In the genomic region with DNA sequence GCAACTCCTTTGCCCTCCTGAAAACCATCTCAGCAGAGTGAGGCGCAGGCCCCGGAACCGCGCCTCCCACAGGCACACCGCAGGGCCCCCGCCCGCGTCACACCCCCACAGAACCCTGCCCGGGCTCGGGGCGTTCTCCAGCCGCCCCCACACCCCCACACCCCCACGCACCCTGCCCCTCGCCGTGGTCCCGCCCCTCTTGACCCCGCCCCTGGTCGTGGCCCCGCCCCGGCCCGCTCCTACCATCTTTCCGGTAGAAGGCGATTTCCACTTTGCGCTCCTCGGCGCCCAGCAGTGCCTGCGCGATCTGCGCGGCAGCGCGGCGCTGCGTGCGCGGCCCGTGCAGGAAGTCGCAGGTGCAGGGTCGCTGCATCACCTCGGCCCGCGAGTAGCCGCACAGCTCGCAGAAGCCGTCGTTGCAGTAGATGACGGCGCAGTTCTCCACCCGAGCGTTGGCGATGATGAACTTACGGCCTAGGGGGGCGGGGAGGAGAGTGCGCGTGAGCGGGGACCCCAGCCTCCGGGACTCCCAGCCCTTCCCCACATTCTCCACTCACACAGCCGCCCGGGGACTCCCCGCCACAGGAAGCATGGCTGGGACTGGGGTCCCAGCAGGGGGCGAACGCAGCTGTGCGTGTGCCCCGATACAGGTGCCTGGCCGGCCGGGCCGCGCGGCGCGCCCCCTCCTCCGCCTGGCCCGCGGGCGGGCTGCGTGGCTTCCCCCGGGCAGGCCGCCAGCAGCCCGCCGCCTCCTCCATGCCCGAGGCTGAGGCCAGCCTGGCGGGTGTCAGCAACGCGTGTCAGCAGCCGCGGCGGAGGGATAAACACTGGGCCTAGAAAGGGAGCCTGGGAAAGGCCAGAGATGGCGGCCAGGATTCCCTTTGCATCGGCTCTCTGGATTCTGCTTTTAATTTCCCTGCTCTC, we compare ENCODE assay signal across 1 cellular context.
TF ChIP-seq lines count a peak whose summit lies in the region.

No MANE protein-coding gene starts in this region.

TF ChIP-seq in K562, 482 proteins besides CTCF, POLR2A, EP300 and RAD21 (continued from another document and continues in another):
- TF ChIP-seq, protein P1, sequence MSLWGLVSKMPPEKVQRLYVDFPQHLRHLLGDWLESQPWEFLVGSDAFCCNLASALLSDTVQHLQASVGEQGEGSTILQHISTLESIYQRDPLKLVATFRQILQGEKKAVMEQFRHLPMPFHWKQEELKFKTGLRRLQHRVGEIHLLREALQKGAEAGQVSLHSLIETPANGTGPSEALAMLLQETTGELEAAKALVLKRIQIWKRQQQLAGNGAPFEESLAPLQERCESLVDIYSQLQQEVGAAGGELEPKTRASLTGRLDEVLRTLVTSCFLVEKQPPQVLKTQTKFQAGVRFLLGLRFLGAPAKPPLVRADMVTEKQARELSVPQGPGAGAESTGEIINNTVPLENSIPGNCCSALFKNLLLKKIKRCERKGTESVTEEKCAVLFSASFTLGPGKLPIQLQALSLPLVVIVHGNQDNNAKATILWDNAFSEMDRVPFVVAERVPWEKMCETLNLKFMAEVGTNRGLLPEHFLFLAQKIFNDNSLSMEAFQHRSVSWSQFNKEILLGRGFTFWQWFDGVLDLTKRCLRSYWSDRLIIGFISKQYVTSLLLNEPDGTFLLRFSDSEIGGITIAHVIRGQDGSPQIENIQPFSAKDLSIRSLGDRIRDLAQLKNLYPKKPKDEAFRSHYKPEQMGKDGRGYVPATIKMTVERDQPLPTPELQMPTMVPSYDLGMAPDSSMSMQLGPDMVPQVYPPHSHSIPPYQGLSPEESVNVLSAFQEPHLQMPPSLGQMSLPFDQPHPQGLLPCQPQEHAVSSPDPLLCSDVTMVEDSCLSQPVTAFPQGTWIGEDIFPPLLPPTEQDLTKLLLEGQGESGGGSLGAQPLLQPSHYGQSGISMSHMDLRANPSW (CRISPR knock-in tag; IDR thresholded peaks at IDR 0.05): 0 out of 2 replicates have a peak, but pooled peaks have one; percentile 8
- TF ChIP-seq, protein P2, sequence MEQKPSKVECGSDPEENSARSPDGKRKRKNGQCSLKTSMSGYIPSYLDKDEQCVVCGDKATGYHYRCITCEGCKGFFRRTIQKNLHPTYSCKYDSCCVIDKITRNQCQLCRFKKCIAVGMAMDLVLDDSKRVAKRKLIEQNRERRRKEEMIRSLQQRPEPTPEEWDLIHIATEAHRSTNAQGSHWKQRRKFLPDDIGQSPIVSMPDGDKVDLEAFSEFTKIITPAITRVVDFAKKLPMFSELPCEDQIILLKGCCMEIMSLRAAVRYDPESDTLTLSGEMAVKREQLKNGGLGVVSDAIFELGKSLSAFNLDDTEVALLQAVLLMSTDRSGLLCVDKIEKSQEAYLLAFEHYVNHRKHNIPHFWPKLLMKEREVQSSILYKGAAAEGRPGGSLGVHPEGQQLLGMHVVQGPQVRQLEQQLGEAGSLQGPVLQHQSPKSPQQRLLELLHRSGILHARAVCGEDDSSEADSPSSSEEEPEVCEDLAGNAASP (IDR thresholded peaks at IDR 0.05): no peak
- TF ChIP-seq CBFA2T2 (conservative IDR thresholded peaks at IDR 0.05): no peak
- TF ChIP-seq SIN3A (IDR thresholded peaks at IDR 0.05; ENCODE audit: borderline replicate concordance in 2 of 2, control insufficient read depth in 1 of 2, low read depth in 2 of 2, low read length in 2 of 2): peak; percentile 49 to 76; a peak in 3 of 4 replicates
- no peak for TF ChIP-seq CC2D1A (IDR thresholded peaks at IDR 0.05)
- no peak for TF ChIP-seq ZKSCAN8 (CRISPR knock-in tag; IDR thresholded peaks at IDR 0.05)
- TF ChIP-seq ZBED1 (IDR thresholded peaks at IDR 0.05): no peak; the same call in 1 of the 2 replicates
- TF ChIP-seq GABPB1 (CRISPR knock-in tag; IDR thresholded peaks at IDR 0.05): peak; percentile 73
- TF ChIP-seq, protein P3, sequence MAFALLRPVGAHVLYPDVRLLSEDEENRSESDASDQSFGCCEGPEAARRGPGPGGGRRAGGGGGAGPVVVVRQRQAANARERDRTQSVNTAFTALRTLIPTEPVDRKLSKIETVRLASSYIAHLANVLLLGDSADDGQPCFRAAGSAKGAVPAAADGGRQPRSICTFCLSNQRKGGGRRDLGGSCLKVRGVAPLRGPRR (CRISPR knock-in tag; IDR thresholded peaks at IDR 0.05): no peak
- peak; percentile 68; the same call in 1 of the 2 replicates for TF ChIP-seq NR2C1 (IDR thresholded peaks at IDR 0.05)
- TF ChIP-seq NR2C1 (tag; IDR thresholded peaks at IDR 0.05): peak; percentile 75
- TF ChIP-seq ZNF133 (CRISPR knock-in tag; IDR thresholded peaks at IDR 0.05): no peak
- TF ChIP-seq, protein P4, sequence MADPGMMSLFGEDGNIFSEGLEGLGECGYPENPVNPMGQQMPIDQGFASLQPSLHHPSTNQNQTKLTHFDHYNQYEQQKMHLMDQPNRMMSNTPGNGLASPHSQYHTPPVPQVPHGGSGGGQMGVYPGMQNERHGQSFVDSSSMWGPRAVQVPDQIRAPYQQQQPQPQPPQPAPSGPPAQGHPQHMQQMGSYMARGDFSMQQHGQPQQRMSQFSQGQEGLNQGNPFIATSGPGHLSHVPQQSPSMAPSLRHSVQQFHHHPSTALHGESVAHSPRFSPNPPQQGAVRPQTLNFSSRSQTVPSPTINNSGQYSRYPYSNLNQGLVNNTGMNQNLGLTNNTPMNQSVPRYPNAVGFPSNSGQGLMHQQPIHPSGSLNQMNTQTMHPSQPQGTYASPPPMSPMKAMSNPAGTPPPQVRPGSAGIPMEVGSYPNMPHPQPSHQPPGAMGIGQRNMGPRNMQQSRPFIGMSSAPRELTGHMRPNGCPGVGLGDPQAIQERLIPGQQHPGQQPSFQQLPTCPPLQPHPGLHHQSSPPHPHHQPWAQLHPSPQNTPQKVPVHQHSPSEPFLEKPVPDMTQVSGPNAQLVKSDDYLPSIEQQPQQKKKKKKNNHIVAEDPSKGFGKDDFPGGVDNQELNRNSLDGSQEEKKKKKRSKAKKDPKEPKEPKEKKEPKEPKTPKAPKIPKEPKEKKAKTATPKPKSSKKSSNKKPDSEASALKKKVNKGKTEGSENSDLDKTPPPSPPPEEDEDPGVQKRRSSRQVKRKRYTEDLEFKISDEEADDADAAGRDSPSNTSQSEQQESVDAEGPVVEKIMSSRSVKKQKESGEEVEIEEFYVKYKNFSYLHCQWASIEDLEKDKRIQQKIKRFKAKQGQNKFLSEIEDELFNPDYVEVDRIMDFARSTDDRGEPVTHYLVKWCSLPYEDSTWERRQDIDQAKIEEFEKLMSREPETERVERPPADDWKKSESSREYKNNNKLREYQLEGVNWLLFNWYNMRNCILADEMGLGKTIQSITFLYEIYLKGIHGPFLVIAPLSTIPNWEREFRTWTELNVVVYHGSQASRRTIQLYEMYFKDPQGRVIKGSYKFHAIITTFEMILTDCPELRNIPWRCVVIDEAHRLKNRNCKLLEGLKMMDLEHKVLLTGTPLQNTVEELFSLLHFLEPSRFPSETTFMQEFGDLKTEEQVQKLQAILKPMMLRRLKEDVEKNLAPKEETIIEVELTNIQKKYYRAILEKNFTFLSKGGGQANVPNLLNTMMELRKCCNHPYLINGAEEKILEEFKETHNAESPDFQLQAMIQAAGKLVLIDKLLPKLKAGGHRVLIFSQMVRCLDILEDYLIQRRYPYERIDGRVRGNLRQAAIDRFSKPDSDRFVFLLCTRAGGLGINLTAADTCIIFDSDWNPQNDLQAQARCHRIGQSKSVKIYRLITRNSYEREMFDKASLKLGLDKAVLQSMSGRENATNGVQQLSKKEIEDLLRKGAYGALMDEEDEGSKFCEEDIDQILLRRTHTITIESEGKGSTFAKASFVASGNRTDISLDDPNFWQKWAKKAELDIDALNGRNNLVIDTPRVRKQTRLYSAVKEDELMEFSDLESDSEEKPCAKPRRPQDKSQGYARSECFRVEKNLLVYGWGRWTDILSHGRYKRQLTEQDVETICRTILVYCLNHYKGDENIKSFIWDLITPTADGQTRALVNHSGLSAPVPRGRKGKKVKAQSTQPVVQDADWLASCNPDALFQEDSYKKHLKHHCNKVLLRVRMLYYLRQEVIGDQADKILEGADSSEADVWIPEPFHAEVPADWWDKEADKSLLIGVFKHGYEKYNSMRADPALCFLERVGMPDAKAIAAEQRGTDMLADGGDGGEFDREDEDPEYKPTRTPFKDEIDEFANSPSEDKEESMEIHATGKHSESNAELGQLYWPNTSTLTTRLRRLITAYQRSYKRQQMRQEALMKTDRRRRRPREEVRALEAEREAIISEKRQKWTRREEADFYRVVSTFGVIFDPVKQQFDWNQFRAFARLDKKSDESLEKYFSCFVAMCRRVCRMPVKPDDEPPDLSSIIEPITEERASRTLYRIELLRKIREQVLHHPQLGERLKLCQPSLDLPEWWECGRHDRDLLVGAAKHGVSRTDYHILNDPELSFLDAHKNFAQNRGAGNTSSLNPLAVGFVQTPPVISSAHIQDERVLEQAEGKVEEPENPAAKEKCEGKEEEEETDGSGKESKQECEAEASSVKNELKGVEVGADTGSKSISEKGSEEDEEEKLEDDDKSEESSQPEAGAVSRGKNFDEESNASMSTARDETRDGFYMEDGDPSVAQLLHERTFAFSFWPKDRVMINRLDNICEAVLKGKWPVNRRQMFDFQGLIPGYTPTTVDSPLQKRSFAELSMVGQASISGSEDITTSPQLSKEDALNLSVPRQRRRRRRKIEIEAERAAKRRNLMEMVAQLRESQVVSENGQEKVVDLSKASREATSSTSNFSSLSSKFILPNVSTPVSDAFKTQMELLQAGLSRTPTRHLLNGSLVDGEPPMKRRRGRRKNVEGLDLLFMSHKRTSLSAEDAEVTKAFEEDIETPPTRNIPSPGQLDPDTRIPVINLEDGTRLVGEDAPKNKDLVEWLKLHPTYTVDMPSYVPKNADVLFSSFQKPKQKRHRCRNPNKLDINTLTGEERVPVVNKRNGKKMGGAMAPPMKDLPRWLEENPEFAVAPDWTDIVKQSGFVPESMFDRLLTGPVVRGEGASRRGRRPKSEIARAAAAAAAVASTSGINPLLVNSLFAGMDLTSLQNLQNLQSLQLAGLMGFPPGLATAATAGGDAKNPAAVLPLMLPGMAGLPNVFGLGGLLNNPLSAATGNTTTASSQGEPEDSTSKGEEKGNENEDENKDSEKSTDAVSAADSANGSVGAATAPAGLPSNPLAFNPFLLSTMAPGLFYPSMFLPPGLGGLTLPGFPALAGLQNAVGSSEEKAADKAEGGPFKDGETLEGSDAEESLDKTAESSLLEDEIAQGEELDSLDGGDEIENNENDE (IDR thresholded peaks at IDR 0.05; ENCODE audit: low read depth, low read length): peak; percentile 15
- no peak for TF ChIP-seq LCOR (CRISPR knock-in tag; IDR thresholded peaks at IDR 0.05)
- TF ChIP-seq, protein P5, sequence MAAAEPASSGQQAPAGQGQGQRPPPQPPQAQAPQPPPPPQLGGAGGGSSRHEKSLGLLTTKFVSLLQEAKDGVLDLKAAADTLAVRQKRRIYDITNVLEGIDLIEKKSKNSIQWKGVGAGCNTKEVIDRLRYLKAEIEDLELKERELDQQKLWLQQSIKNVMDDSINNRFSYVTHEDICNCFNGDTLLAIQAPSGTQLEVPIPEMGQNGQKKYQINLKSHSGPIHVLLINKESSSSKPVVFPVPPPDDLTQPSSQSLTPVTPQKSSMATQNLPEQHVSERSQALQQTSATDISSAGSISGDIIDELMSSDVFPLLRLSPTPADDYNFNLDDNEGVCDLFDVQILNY (CRISPR knock-in tag; IDR thresholded peaks at IDR 0.05): no peak
- no peak for TF ChIP-seq HDAC3 (IDR thresholded peaks at IDR 0.05; ENCODE audit: borderline replicate concordance, partially characterized antibody)
- TF ChIP-seq TCF3 (CRISPR knock-in tag; IDR thresholded peaks at IDR 0.05): peak; percentile 35; the same call in 1 of the 2 replicates
- TF ChIP-seq TFAM (CRISPR knock-in tag; conservative IDR thresholded peaks at IDR 0.05): no peak
- TF ChIP-seq MYC (IDR thresholded peaks at IDR 0.05; ENCODE audit: low read depth, low read length): no peak
- TF ChIP-seq MYC (CRISPR knock-in tag; IDR thresholded peaks at IDR 0.05; ENCODE audit: borderline replicate concordance, low read depth): peak; percentile 60; the same call in 1 of the 2 replicates
- TF ChIP-seq ELF1 (tag; IDR thresholded peaks at IDR 0.05): peak; percentile 42; the same call in 1 of the 2 replicates
- TF ChIP-seq TCF7 (IDR thresholded peaks at IDR 0.05; ENCODE audit: borderline replicate concordance): no peak
- TF ChIP-seq ILF3 (IDR thresholded peaks at IDR 0.05; ENCODE audit: borderline replicate concordance): no peak
- TF ChIP-seq KLF1 (tag; IDR thresholded peaks at IDR 0.05): peak; percentile 59; the same call in 1 of the 2 replicates
- TF ChIP-seq, protein P6, sequence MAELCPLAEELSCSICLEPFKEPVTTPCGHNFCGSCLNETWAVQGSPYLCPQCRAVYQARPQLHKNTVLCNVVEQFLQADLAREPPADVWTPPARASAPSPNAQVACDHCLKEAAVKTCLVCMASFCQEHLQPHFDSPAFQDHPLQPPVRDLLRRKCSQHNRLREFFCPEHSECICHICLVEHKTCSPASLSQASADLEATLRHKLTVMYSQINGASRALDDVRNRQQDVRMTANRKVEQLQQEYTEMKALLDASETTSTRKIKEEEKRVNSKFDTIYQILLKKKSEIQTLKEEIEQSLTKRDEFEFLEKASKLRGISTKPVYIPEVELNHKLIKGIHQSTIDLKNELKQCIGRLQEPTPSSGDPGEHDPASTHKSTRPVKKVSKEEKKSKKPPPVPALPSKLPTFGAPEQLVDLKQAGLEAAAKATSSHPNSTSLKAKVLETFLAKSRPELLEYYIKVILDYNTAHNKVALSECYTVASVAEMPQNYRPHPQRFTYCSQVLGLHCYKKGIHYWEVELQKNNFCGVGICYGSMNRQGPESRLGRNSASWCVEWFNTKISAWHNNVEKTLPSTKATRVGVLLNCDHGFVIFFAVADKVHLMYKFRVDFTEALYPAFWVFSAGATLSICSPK (IDR thresholded peaks at IDR 0.05; ENCODE audit: borderline replicate concordance): no peak
- TF ChIP-seq BRD9 (IDR thresholded peaks at IDR 0.05; ENCODE audit: low read depth, partially characterized antibody): no peak
- no peak for TF ChIP-seq DNMT1 (IDR thresholded peaks at IDR 0.05)
- peak; percentile 47 for TF ChIP-seq ZFP36 (IDR thresholded peaks at IDR 0.05; ENCODE audit: low read depth, low read length, partially characterized antibody)
- no peak for TF ChIP-seq THRAP3 (IDR thresholded peaks at IDR 0.05; ENCODE audit: borderline replicate concordance)
- TF ChIP-seq TOE1 (IDR thresholded peaks at IDR 0.05; ENCODE audit: borderline replicate concordance): peak; percentile 49; the same call in 1 of the 2 replicates
- TF ChIP-seq TOE1 (CRISPR knock-in tag; IDR thresholded peaks at IDR 0.05; ENCODE audit: borderline replicate concordance, low read depth): no peak
- TF ChIP-seq, protein P7, sequence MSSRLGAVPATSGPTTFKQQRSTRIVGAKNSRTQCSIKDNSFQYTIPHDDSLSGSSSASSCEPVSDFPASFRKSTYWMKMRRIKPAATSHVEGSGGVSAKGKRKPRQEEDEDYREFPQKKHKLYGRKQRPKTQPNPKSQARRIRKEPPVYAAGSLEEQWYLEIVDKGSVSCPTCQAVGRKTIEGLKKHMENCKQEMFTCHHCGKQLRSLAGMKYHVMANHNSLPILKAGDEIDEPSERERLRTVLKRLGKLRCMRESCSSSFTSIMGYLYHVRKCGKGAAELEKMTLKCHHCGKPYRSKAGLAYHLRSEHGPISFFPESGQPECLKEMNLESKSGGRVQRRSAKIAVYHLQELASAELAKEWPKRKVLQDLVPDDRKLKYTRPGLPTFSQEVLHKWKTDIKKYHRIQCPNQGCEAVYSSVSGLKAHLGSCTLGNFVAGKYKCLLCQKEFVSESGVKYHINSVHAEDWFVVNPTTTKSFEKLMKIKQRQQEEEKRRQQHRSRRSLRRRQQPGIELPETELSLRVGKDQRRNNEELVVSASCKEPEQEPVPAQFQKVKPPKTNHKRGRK (tag; IDR thresholded peaks at IDR 0.05): no peak
- TF ChIP-seq WHSC1 (IDR thresholded peaks at IDR 0.05; ENCODE audit: low read length): no peak
- no peak for TF ChIP-seq TSC22D4 (tag; IDR thresholded peaks at IDR 0.05)
- TF ChIP-seq SETDB1 (IDR thresholded peaks at IDR 0.05; ENCODE audit: low read length): no peak
- no peak for TF ChIP-seq RBM25 (IDR thresholded peaks at IDR 0.05; ENCODE audit: low read depth, low read length, severe bottlenecking)
